ENCODE assay signal across 16 cellular contexts in the genomic region with DNA sequence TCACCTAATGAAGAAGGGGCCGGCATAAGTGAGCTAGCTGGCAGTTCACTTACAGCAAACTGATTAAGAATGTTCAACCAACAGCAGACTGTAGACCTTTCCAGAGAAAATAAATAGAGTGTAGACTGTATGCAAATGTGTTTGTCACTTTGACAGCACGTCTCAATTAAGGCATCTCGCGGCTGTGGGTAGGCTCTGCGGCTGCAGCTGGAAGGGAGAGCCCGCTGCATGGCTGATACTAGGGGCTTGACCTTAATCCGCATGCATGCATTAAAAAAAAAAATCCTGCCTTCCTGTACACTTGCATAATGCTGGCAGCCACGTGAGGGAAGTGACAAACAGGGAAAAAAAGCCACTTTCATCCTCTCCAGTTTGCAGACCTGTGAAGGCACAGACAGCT.
A peak's percentile ranks its signal among the peaks of the same experiment; 100 is the strongest.
DNase-seq lines count a peak whose midpoint lies in the region; FAIRE-seq and TF ChIP-seq lines count a peak whose summit lies in the region.
"Had no signal": no experiment of that assay in that cellular context is flagged by ENCODE, and none has a peak within 500 bp of the region (broad histone marks: within the 10 kb centered on the region; RNA-seq: fewer than 3 reads in every experiment).

No MANE protein-coding gene starts in this region.

- no peak for FAIRE-seq in D721Med (lab: Jason Lieb, UNC)
- FAIRE-seq: keratinocyte had no signal

- H3K4me1 ChIP-seq in fibroblast of lung (ENCODE audit: control insufficient read depth, extremely low read depth, insufficient read depth, low read length): no peaks in the 10 kb centered on the region
- H3K4me1 ChIP-seq: esophagus muscularis mucosa, transverse colon had no signal

- H2AFZ ChIP-seq in fibroblast of lung (ENCODE audit: low read length): no peak overlapping the region

- no peaks in the 10 kb centered on the region for H3K27me3 ChIP-seq in fibroblast of lung (ENCODE audit: control insufficient read depth, insufficient read depth, low read length)
- H3K27me3 ChIP-seq: esophagus muscularis mucosa, transverse colon had no signal

- H3K36me3 ChIP-seq in fibroblast of lung (ENCODE audit: control insufficient read depth, insufficient read depth, low read length): no peaks in the 10 kb centered on the region

- H3K4me3 ChIP-seq in fibroblast of lung (replicated peaks in 1 of 4; ENCODE audit: control extremely low read depth in 1 of 4, insufficient read depth in 1 of 4, low read depth in 3 of 4, low read length in 4 of 4): no peak overlapping the region
- H3K4me3 ChIP-seq: esophagus muscularis mucosa, transverse colon had no signal

- DNase-seq in D721Med (ENCODE audit: insufficient read length, low spot score) (peak; percentile 47), NCI-H526 treated with DMSO at 0.1 percent for 48 hours (lab: John Stamatoyannopoulos, UW) (peak; percentile 34), fibroblast of lung (ENCODE audit: low read depth in 2 of 2) (peak; percentile 21 to 67), neural crest cell (ENCODE audit: low read depth, low spot score) (peak; percentile 34), mucosa of gallbladder (ENCODE audit: low spot score) (no peak), GM13976 (ENCODE audit: low spot score) (no peak), Ammon's horn (ENCODE audit: low spot score) (no peak)
- no peak for DNase-seq in effector CD8-positive, alpha-beta T cell (lab: John Stamatoyannopoulos, UW)
- DNase-seq: activated CD4-positive, alpha-beta T cell treated with anti-CD3 and anti-CD28 coated beads for 36 hours; activated naive CD4-positive, alpha-beta T cell; CD8-positive, alpha-beta T cell; NCI-H1436 treated with DMSO at 0.1 percent for 48 hours; NCI-H510A; transverse colon had no signal

- no peaks in the 10 kb centered on the region for H3K79me2 ChIP-seq in fibroblast of lung (ENCODE audit: control insufficient read depth, insufficient read depth, low read length)

- H3K9me3 ChIP-seq in fibroblast of lung (ENCODE audit: control insufficient read depth, insufficient read depth, low read depth, low read length): no peaks in the 10 kb centered on the region
- H3K9me3 ChIP-seq: esophagus muscularis mucosa, transverse colon had no signal

- peaks cover under 1% of the 10 kb centered on the region for H3K36me3 Mint-ChIP-seq in neural crest cell (ENCODE audit: low read depth)

- peak overlapping the region; percentile 95 for H3K27ac Mint-ChIP-seq in neural crest cell (ENCODE audit: unreplicated experiment)
- H3K27ac Mint-ChIP-seq: activated CD4-positive, alpha-beta T cell treated with anti-CD3 and anti-CD28 coated beads for 36 hours; CD8-positive, alpha-beta T cell had no signal

- H3K9me3 Mint-ChIP-seq in neural crest cell: no peaks in the 10 kb centered on the region
- H3K9me3 Mint-ChIP-seq: CD8-positive, alpha-beta T cell had no signal

- peaks cover 65% of the 10 kb centered on the region for H3K4me1 Mint-ChIP-seq in neural crest cell
- H3K4me1 Mint-ChIP-seq: activated CD4-positive, alpha-beta T cell treated with anti-CD3 and anti-CD28 coated beads for 36 hours had no signal

- peak overlapping the region; percentile 80 for H3K4me3 Mint-ChIP-seq in neural crest cell
- H3K4me3 Mint-ChIP-seq: activated CD4-positive, alpha-beta T cell treated with anti-CD3 and anti-CD28 coated beads for 36 hours; CD8-positive, alpha-beta T cell had no signal

- no peaks in the 10 kb centered on the region for H4K20me1 ChIP-seq in fibroblast of lung (ENCODE audit: control insufficient read depth, extremely low read depth, insufficient read depth, low read length)

- H3K4me2 ChIP-seq in fibroblast of lung (ENCODE audit: extremely low read depth, insufficient read depth, low read length): no peak overlapping the region

- no peak overlapping the region for H3K27ac ChIP-seq in fibroblast of lung (ENCODE audit: insufficient read depth, low read length)
- H3K27ac ChIP-seq: esophagus muscularis mucosa, transverse colon had no signal

- H3K27me3 Mint-ChIP-seq in neural crest cell (ENCODE audit: low read depth): no peaks in the 10 kb centered on the region
- H3K27me3 Mint-ChIP-seq: activated CD4-positive, alpha-beta T cell treated with anti-CD3 and anti-CD28 coated beads for 36 hours had no signal

- in situ Hi-C loops in GM13976 (cut with MboI; ENCODE audit: low sequenced_read_pairs, unreplicated experiment): no loop called here

- TF ChIP-seq CTCF in D721Med (IDR thresholded peaks at IDR 0.05; ENCODE audit: insufficient read depth, missing control alignments) (no peak), fibroblast of lung (conservative IDR thresholded peaks at IDR 0.05 in 1 of 2, IDR thresholded peaks at IDR 0.05 in 1 of 2; ENCODE audit: low read depth in 1 of 2, low read length in 2 of 2) (no peak), neural crest cell (conservative IDR thresholded peaks at IDR 0.05) (no peak), GM13976 (IDR thresholded peaks at IDR 0.05; ENCODE audit: borderline replicate concordance, control extremely low read depth, extremely low read depth, insufficient read depth, missing control alignments) (no peak)

- no peak overlapping the region for H3K9ac ChIP-seq in fibroblast of lung (ENCODE audit: insufficient read depth, low read length)

Comparison
In these comparisons a context has a peak if more than half of its experiments do, and no peak if none do; other contexts are left out.
1. DNase-seq: peak in D721Med (single experiment), NCI-H526 treated with DMSO at 0.1 percent for 48 hours (single experiment), fibroblast of lung (2 of 2) and neural crest cell (single experiment); none in effector CD8-positive, alpha-beta T cell (single experiment), mucosa of gallbladder (single experiment), GM13976 (single experiment) and Ammon's horn (single experiment).